In genomic region chr7:116173051-116174028, GRCh38 we compare ENCODE assay signal across 8 cellular contexts. TPM values are rescaled to one million over a fixed set of nuclear protein-coding genes. Genes with fewer than 3 reads are reported as not detected.
A peak's percentile ranks its signal among the peaks of the same experiment; 100 is the strongest.
DNase-seq lines count a peak whose midpoint lies in the region; ATAC-seq and TF ChIP-seq lines count a peak whose summit lies in the region.

No MANE protein-coding gene starts in this region.

- H3K27ac ChIP-seq in 22Rv1 (no peak overlapping the region), OCI-LY7 (ENCODE audit: low read depth, low read length, poor library complexity, severe bottlenecking) (no peak overlapping the region), mesendoderm (ENCODE audit: low read depth, low read length) (no peak overlapping the region)

- DNase-seq in DMS79 (lab: John Stamatoyannopoulos, UW) (peak; percentile 11), OCI-LY7 (ENCODE audit: low spot score) (peak; percentile 30), dedifferentiated amniotic fluid mesenchymal stem cell (ENCODE audit: extremely low spot score) (peak; percentile 75), mesendoderm (peak; percentile 40), T1000 (lab: John Stamatoyannopoulos, UW) (no peak)

- H2AFZ ChIP-seq in OCI-LY7 (ENCODE audit: low read length) = no peak overlapping the region

- no peak overlapping the region for H3K56ac ChIP-seq in mesendoderm (ENCODE audit: low read length)

- TF ChIP-seq CTCF in 22Rv1 (IDR thresholded peaks at IDR 0.05) = peak; percentile 88
- peak; percentile 80 for TF ChIP-seq CTCF in OCI-LY7 (conservative IDR thresholded peaks at IDR 0.05; ENCODE audit: low read length)

- no peak overlapping the region for H3K4ac ChIP-seq in mesendoderm (ENCODE audit: low read depth, low read length)

- intact Hi-C loops in OCI-LY7 (cut with micrococcal nuclease; ENCODE audit: unreplicated experiment) = loop anchor here (1.0 to 5.0 kb wide), 3 partner anchors 35 to 414 kb away; no protein-coding TSS in a partner anchor

- H3K79me2 ChIP-seq in OCI-LY7 (ENCODE audit: insufficient read depth, low read depth, low read length) (no peaks in the 10 kb centered on the region), mesendoderm (ENCODE audit: control insufficient read depth, insufficient read depth, low read length) (no peaks in the 10 kb centered on the region)

- no peaks in the 10 kb centered on the region for H3K27me3 ChIP-seq in mesendoderm (ENCODE audit: insufficient read depth, low read length, poor library complexity)

- H3K4me2 ChIP-seq in OCI-LY7 (ENCODE audit: low read length) (no peak overlapping the region), mesendoderm (ENCODE audit: low read length) (no peak overlapping the region)

- H3K23ac ChIP-seq in mesendoderm (ENCODE audit: low read length) = no peak overlapping the region

- H3K4me3 ChIP-seq in OCI-LY7 (ENCODE audit: low read depth, low read length, poor library complexity, severe bottlenecking) = no peak overlapping the region
- H3K4me3 ChIP-seq in mesendoderm (ENCODE audit: low read length) = no peak overlapping the region

- no CpG with 5 or more reads among the region's 8 CpGs for WGBS in mesendoderm (ENCODE audit: extremely low coverage, insufficient coverage, low lambda C conversion rate)

- H2AK5ac ChIP-seq in mesendoderm (ENCODE audit: low read length) = no peak overlapping the region

- no peaks in the 10 kb centered on the region for H4K20me1 ChIP-seq in OCI-LY7 (ENCODE audit: insufficient read depth, low read length)

- ATAC-seq in HG03520 (IDR thresholded peaks at IDR 0.05; ENCODE audit: unreplicated experiment) (peak; percentile 60), HG03457 (IDR thresholded peaks at IDR 0.05; ENCODE audit: unreplicated experiment) (no peak)

- H3K18ac ChIP-seq in mesendoderm (ENCODE audit: low read length) = no peak overlapping the region

- H3K4me1 ChIP-seq in OCI-LY7 (ENCODE audit: insufficient read depth, low read length, poor library complexity, severe bottlenecking) (no peaks in the 10 kb centered on the region), mesendoderm (ENCODE audit: control insufficient read depth, low read depth, low read length) (no peaks in the 10 kb centered on the region)

- CTCF ChIA-PET in OCI-LY7 (lab: Charles Lee; ENCODE audit: unreplicated experiment) = no interaction called here

- H3K9me2 ChIP-seq in OCI-LY7 (ENCODE audit: insufficient read depth, low read length) = no peaks in the 10 kb centered on the region

- H3K9me3 ChIP-seq in OCI-LY7 (ENCODE audit: low read length) = no peaks in the 10 kb centered on the region

- H2BK120ac ChIP-seq in mesendoderm (ENCODE audit: low read depth, low read length) = no peak overlapping the region

- H3K79me1 ChIP-seq in mesendoderm (ENCODE audit: low read length) = no peaks in the 10 kb centered on the region

- no peak overlapping the region for H2BK15ac ChIP-seq in mesendoderm (replicated peaks; ENCODE audit: low read depth)

- no peak overlapping the region for H3K9ac ChIP-seq in mesendoderm (ENCODE audit: low read length)

- BruUV-seq in OCI-LY7 (replicated peaks; lab: Mats Ljungman, UMichigan) = no TSS peak

- H4K5ac ChIP-seq in mesendoderm (ENCODE audit: low read length) = no peak overlapping the region

- no peak overlapping the region for H4K8ac ChIP-seq in mesendoderm (ENCODE audit: low read depth, low read length)

- H2BK5ac ChIP-seq in mesendoderm (ENCODE audit: low read length) = no peak overlapping the region

- POLR2A ChIA-PET in OCI-LY7 (lab: Charles Lee) = no interaction called here

- H3K36me3 ChIP-seq in OCI-LY7 (ENCODE audit: insufficient read depth, low read length) (no peaks in the 10 kb centered on the region), mesendoderm (ENCODE audit: control insufficient read depth, insufficient read depth, low read length) (no peaks in the 10 kb centered on the region)

RNA-seq across cellular contexts. Expression of gene TES, which starts 37.0 kb away (rescaled TPM):
- not detected in 2 replicates for total RNA-seq in OCI-LY7 (2014; rRNA removed; shearing (Covaris generic))
- total RNA-seq in OCI-LY7 (2022) = not detected in 2 replicates
- 85.9 TPM for polyA plus RNA-seq in mesendoderm (2013, experiment 1 of 2)
- polyA plus RNA-seq in mesendoderm (2013, experiment 2 of 2) = 89.4 TPM
